In the genomic region with DNA sequence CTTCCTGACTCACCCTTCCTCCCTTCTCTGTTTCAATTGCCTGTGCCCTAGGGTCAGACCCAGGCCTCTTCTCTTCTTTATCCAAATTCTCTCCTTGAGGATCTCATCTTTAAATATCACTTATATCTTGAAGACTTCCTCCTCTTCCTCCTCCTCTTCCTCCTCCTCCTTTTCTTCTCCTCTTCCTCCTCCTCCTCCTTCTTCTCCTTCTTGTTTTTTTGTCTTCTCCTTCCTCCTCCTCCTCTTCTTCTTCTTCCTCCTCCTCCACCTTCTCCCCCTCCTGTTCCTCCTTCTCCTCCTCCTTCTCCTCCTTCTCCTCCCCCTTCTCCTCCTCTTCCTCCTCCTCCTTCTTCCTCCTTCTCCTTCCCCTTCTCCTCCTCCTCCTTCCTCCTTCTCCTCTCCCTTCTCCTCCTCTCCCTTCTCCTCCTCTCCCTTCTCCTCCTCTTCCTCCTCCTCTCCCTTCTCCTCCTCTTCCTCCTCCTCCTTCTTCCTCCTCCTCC, we compare ENCODE assay signal across 1 cellular context.
TF ChIP-seq lines count a peak whose summit lies in the region.

No MANE protein-coding gene starts in this region.

TF ChIP-seq in HEK293, 187 proteins besides CTCF, POLR2A, EP300 and RAD21:
- TF ChIP-seq ZNF521 (tag by site-specific recombination; IDR thresholded peaks at IDR 0.05) = no peak
- no peak for TF ChIP-seq SCRT2 (tag by site-specific recombination; IDR thresholded peaks at IDR 0.05)
- TF ChIP-seq, protein P1, sequence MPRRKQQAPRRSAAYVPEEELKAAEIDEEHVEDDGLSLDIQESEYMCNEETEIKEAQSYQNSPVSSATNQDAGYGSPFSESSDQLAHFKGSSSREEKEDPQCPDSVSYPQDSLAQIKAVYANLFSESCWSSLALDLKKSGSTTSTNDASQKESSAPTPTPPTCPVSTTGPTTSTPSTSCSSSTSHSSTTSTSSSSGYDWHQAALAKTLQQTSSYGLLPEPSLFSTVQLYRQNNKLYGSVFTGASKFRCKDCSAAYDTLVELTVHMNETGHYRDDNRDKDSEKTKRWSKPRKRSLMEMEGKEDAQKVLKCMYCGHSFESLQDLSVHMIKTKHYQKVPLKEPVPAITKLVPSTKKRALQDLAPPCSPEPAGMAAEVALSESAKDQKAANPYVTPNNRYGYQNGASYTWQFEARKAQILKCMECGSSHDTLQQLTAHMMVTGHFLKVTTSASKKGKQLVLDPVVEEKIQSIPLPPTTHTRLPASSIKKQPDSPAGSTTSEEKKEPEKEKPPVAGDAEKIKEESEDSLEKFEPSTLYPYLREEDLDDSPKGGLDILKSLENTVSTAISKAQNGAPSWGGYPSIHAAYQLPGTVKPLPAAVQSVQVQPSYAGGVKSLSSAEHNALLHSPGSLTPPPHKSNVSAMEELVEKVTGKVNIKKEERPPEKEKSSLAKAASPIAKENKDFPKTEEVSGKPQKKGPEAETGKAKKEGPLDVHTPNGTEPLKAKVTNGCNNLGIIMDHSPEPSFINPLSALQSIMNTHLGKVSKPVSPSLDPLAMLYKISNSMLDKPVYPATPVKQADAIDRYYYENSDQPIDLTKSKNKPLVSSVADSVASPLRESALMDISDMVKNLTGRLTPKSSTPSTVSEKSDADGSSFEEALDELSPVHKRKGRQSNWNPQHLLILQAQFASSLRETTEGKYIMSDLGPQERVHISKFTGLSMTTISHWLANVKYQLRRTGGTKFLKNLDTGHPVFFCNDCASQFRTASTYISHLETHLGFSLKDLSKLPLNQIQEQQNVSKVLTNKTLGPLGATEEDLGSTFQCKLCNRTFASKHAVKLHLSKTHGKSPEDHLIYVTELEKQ (tag by site-specific recombination; IDR thresholded peaks at IDR 0.05; ENCODE audit: borderline replicate concordance) = no peak
- no peak for TF ChIP-seq ZSCAN16 (tag by site-specific recombination; IDR thresholded peaks at IDR 0.05)
- no peak for TF ChIP-seq ZNF626 (tag by site-specific recombination; IDR thresholded peaks at IDR 0.05)
- no peak for TF ChIP-seq ZBTB48 (tag by site-specific recombination; IDR thresholded peaks at IDR 0.05)
- TF ChIP-seq ZBTB1 (tag by site-specific recombination; IDR thresholded peaks at IDR 0.05) = no peak
- TF ChIP-seq WT1 (tag by site-specific recombination; IDR thresholded peaks at IDR 0.05) = no peak
- no peak for TF ChIP-seq ZNF18 (tag by site-specific recombination; IDR thresholded peaks at IDR 0.05)
- TF ChIP-seq ZNF514 (tag by site-specific recombination; IDR thresholded peaks at IDR 0.05) = no peak
- TF ChIP-seq FEZF1 (tag by site-specific recombination; IDR thresholded peaks at IDR 0.05) = no peak
- peak; percentile 58; the same call in 1 of the 2 replicates for TF ChIP-seq ZNF366 (tag by site-specific recombination; conservative IDR thresholded peaks at IDR 0.05)
- TF ChIP-seq ZNF398 (tag by site-specific recombination; IDR thresholded peaks at IDR 0.05) = peak; percentile 35
- no peak for TF ChIP-seq ZNF660 (tag by site-specific recombination; IDR thresholded peaks at IDR 0.05)
- no peak for TF ChIP-seq ZNF658 (tag by site-specific recombination; IDR thresholded peaks at IDR 0.05)
- no peak for TF ChIP-seq ZNF169 (tag by site-specific recombination; IDR thresholded peaks at IDR 0.05)
- TF ChIP-seq KLF8 (tag by site-specific recombination; IDR thresholded peaks at IDR 0.05) = no peak
- peak; percentile 87 for TF ChIP-seq ZFHX2 (tag by site-specific recombination; conservative IDR thresholded peaks at IDR 0.05)
- TF ChIP-seq HIC1 (tag by site-specific recombination; IDR thresholded peaks at IDR 0.05) = no peak
- no peak for TF ChIP-seq ZNF223 (tag by site-specific recombination; IDR thresholded peaks at IDR 0.05)
- no peak for TF ChIP-seq ZBTB11 (tag by site-specific recombination; conservative IDR thresholded peaks at IDR 0.05; ENCODE audit: low read depth)
- TF ChIP-seq ZNF639 (tag by site-specific recombination; IDR thresholded peaks at IDR 0.05) = no peak
- peak; percentile 96 for TF ChIP-seq EGR2 (tag by site-specific recombination; IDR thresholded peaks at IDR 0.05; ENCODE audit: low read depth)
- no peak for TF ChIP-seq ZSCAN23 (tag by site-specific recombination; IDR thresholded peaks at IDR 0.05)
- TF ChIP-seq, protein P2, sequence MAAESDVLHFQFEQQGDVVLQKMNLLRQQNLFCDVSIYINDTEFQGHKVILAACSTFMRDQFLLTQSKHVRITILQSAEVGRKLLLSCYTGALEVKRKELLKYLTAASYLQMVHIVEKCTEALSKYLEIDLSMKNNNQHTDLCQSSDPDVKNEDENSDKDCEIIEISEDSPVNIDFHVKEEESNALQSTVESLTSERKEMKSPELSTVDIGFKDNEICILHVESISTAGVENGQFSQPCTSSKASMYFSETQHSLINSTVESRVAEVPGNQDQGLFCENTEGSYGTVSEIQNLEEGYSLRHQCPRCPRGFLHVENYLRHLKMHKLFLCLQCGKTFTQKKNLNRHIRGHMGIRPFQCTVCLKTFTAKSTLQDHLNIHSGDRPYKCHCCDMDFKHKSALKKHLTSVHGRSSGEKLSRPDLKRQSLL (tag by site-specific recombination; IDR thresholded peaks at IDR 0.05) = no peak
- TF ChIP-seq REPIN1 (tag by site-specific recombination; IDR thresholded peaks at IDR 0.05; ENCODE audit: low read depth) = no peak
- no peak for TF ChIP-seq BCL11B (tag by site-specific recombination; IDR thresholded peaks at IDR 0.05; ENCODE audit: low read depth)
- peak; percentile 94 for TF ChIP-seq ZNF513 (tag by site-specific recombination; IDR thresholded peaks at IDR 0.05)
- TF ChIP-seq ZNF239 (tag by site-specific recombination; IDR thresholded peaks at IDR 0.05) = 0 out of 2 replicates have a peak, but pooled peaks have one; percentile 21
- TF ChIP-seq ZNF624 (tag by site-specific recombination; IDR thresholded peaks at IDR 0.05) = no peak
